11 cellular contexts compared by ENCODE assay signal in genomic region chr2:45930396-45930792, GRCh38.
DNase-seq lines count a peak whose midpoint lies in the region.
"Had no signal": no experiment of that assay in that cellular context is flagged by ENCODE, and none has a peak within 500 bp of the region (broad histone marks: within the 10 kb centered on the region; RNA-seq: fewer than 3 reads in every experiment).

No MANE protein-coding gene starts in this region.

- H3K27me3 ChIP-seq in H7 (ENCODE audit: control insufficient read depth, insufficient read depth, low read length) (no peaks in the 10 kb centered on the region), SJCRH30 (no peaks in the 10 kb centered on the region)

- no peaks in the 10 kb centered on the region for H3K36me3 ChIP-seq in H7 (replicated peaks; ENCODE audit: control insufficient read depth, insufficient read depth, low read length)
- H3K36me3 ChIP-seq in SJCRH30 = no peaks in the 10 kb centered on the region

- H3K27ac ChIP-seq in SJCRH30 = no peak overlapping the region

- peaks cover 13% of the 10 kb centered on the region for H3K4me1 ChIP-seq in SJCRH30

- H3K4me3 ChIP-seq in H7 (ENCODE audit: insufficient read depth, low read depth, low read length) (no peak overlapping the region), SJCRH30 (no peak overlapping the region)

- DNase-seq in AG08395 (ENCODE audit: low spot score) (peak; percentile 43), H7 (peak; percentile 5), SJCRH30 (peak; percentile 58 to 59), islet precursor cell (peak; percentile 92), cerebellar cortex (ENCODE audit: low spot score) (no peak), SKM-1 (lab: John Stamatoyannopoulos, UW; ENCODE audit: unreplicated experiment) (no peak), activated gamma-delta T cell (lab: John Stamatoyannopoulos, UW) (no peak)
- no peak for DNase-seq in activated CD4-positive, CD25-positive, alpha-beta regulatory T cell (lab: John Stamatoyannopoulos, UW)
- DNase-seq: activated CD4-positive, alpha-beta T cell treated with anti-CD3 and anti-CD28 coated beads, Interleukin-2, amount 50 U/mL, for 4 hours; CD4-positive, alpha-beta memory T cell; hypothalamus had no signal

- no peaks in the 10 kb centered on the region for H3K9me3 ChIP-seq in SJCRH30 (replicated peaks)

Comparison
In these comparisons a context has a peak if more than half of its experiments do, and no peak if none do; other contexts are left out.
1. DNase-seq: peak in AG08395 (single experiment), H7 (single experiment), SJCRH30 (2 of 2) and islet precursor cell (single experiment); none in cerebellar cortex (single experiment), SKM-1 (single experiment), activated CD4-positive, CD25-positive, alpha-beta regulatory T cell (0 of 4) and activated gamma-delta T cell (single experiment).